1 cellular context compared by ENCODE assay signal in the genomic region with DNA sequence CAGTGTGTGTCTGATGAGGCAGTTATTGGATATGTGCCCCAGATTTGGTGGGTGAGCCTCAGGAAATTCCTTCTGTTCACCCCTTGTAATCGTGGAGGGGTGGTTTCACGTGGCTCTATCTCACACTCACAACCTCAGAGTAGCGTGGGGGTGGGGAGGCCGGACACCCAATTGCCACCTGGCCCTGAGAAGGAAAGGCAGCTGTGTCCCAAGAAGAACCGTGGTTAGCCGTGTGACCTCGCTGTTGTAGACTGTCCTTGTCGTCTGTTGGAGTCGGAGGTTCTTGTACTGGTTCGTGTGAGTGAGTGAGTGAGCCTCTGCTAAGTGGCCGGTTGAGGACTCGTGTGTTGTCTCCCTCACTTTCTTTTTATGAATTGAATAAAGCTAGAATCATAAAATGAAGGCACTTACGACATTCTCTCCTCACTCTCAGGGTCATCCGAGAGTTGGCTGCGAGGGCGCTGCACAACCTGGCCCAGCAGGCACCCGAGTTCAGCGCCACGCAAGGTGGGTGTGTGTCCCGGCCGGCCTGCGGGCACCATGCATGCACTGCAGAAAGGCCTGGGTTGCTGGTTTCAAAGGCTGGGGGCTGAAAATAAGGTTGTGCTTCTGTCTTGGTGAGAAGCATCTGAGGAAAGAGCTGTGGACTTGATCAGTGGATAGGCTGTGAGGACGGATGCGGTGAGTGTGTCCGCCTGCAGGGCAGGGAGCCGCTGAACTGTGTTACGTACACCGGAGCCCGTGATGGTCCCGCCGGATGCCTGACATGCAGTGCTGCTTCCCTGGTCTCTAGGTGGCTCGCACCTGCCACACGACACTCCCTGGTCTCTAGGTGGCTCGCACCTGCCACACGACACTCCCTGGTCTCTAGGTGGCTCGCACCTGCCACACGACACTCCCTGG.
TF ChIP-seq lines count a peak whose summit lies in the region.

No MANE protein-coding gene starts in this region.

TF ChIP-seq in IMR-90, 13 proteins besides CTCF, POLR2A, EP300 and RAD21:
- TF ChIP-seq, protein P1, sequence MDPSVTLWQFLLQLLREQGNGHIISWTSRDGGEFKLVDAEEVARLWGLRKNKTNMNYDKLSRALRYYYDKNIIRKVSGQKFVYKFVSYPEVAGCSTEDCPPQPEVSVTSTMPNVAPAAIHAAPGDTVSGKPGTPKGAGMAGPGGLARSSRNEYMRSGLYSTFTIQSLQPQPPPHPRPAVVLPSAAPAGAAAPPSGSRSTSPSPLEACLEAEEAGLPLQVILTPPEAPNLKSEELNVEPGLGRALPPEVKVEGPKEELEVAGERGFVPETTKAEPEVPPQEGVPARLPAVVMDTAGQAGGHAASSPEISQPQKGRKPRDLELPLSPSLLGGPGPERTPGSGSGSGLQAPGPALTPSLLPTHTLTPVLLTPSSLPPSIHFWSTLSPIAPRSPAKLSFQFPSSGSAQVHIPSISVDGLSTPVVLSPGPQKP (IDR thresholded peaks at IDR 0.05; ENCODE audit: borderline replicate concordance, low read depth, low read length): no peak
- TF ChIP-seq CEBPB (IDR thresholded peaks at IDR 0.05; ENCODE audit: low read depth, low read length) (no peak), MAZ (IDR thresholded peaks at IDR 0.05; ENCODE audit: borderline replicate concordance, low read depth, low read length) (no peak), BHLHE40 (IDR thresholded peaks at IDR 0.05; ENCODE audit: low read depth, low read length) (no peak), FOS (IDR thresholded peaks at IDR 0.05; ENCODE audit: low read depth, low read length) (no peak), MAFK (IDR thresholded peaks at IDR 0.05; ENCODE audit: low read depth, low read length) (no peak), CHD1 (IDR thresholded peaks at IDR 0.05; ENCODE audit: low read depth, low read length) (no peak), NFE2L2 (IDR thresholded peaks at IDR 0.05; ENCODE audit: low read depth, low read length) (no peak), SMC3 (IDR thresholded peaks at IDR 0.05; ENCODE audit: low read depth, low read length) (no peak)
- TF ChIP-seq, protein P2, sequence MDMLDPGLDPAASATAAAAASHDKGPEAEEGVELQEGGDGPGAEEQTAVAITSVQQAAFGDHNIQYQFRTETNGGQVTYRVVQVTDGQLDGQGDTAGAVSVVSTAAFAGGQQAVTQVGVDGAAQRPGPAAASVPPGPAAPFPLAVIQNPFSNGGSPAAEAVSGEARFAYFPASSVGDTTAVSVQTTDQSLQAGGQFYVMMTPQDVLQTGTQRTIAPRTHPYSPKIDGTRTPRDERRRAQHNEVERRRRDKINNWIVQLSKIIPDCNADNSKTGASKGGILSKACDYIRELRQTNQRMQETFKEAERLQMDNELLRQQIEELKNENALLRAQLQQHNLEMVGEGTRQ (IDR thresholded peaks at IDR 0.05; ENCODE audit: low read depth, low read length): no peak
TF ChIP-seq in IMR-90: peak in this region for 0.
